7 cellular contexts compared by ENCODE assay signal in genomic region chr2:224357098-224357901, GRCh38. TPM values are rescaled to one million over a fixed set of nuclear protein-coding genes. Genes with fewer than 3 reads are reported as not detected.
DNase-seq lines count a peak whose midpoint lies in the region; ATAC-seq, FAIRE-seq and TF ChIP-seq lines count a peak whose summit lies in the region.

No MANE protein-coding gene starts in this region.

- FAIRE-seq in GM12892 (lab: Jason Lieb, UNC), result peak; percentile 91

- H3K36me3 Mint-ChIP-seq in T-cell, result no peaks in the 10 kb centered on the region

- DNase-seq in GM12892 (ENCODE audit: insufficient read length), result peak; percentile 25
- peak; percentile 47 for DNase-seq in HFF-Myc (ENCODE audit: extremely low read depth, low read depth)
- DNase-seq in NB4 (ENCODE audit: low read depth), result peak; percentile 80
- DNase-seq in T-cell, result peak in 31 of 34 experiments; percentile 9 to 61 (median 36)
- peak; percentile 77 for DNase-seq in astrocyte of the hippocampus (ENCODE audit: low read depth, low spot score)
- peak; percentile 47 for DNase-seq in iPS DF 6.9 (ENCODE audit: low read depth, low spot score)
- peak; percentile 19 to 42 (median 22) for DNase-seq in stimulated activated CD4-positive, alpha-beta T cell treated with anti-CD3 and anti-CD28 coated beads, Interleukin-1b, Interleukin-23, amount 100 ng/mL, for 24 hours (ENCODE audit: low read depth in 4 of 4, low spot score in 1 of 4)

- peaks cover 9 to 14% of the 10 kb centered on the region in 2 donors for H3K27me3 Mint-ChIP-seq in T-cell

- TF ChIP-seq POLR2A in GM12892 (IDR thresholded peaks at IDR 0.05; ENCODE audit: low read depth, low read length), result no peak
- TF ChIP-seq POLR2A in NB4 (IDR thresholded peaks at IDR 0.05; ENCODE audit: extremely low read depth, insufficient read length), result no peak

- H3K9me3 ChIP-seq in iPS DF 6.9 (ENCODE audit: control insufficient read depth, insufficient read depth, low read length), result no peaks in the 10 kb centered on the region

- H3K9me3 Mint-ChIP-seq in T-cell, result no peaks in the 10 kb centered on the region

- POLR2A ChIA-PET in T-cell (lab: Charles Lee), result interaction anchor here in 1 of 2 donors (0.6 kb wide), 1 partner anchor 364 kb away, joined by 3 read pairs; no protein-coding TSS in a partner anchor

- no peaks in the 10 kb centered on the region for H3K27me3 ChIP-seq in iPS DF 6.9 (ENCODE audit: control insufficient read depth, insufficient read depth, low read length)

- no CpG with 5 or more reads among the region's 8 CpGs for WGBS in iPS DF 6.9 (ENCODE audit: insufficient coverage, insufficient read length)

- peak; percentile 63 for TF ChIP-seq CTCF in HFF-Myc (IDR thresholded peaks at IDR 0.05; ENCODE audit: low read depth, low read length, missing control alignments)
- peak; percentile 49 for TF ChIP-seq CTCF in NB4 (IDR thresholded peaks at IDR 0.05; ENCODE audit: low read depth, low read length)

- H3K4me3 Mint-ChIP-seq in T-cell, result no peak overlapping the region

- H3K4me1 Mint-ChIP-seq in T-cell, result no peaks in the 10 kb centered on the region

- peak in 3 of 4 experiments; percentile 61 to 68 (median 62) for ATAC-seq in T-cell (replicated peaks in 1 of 4)

- CTCF ChIA-PET in T-cell (lab: Charles Lee), result interaction anchor here (0.6 to 3.0 kb wide), 8 partner anchors 12 to 295 kb away, joined by 3 to 15 read pairs (median 4); no protein-coding TSS in a partner anchor

- no peak overlapping the region for H3K27ac Mint-ChIP-seq in T-cell

- no peaks in the 10 kb centered on the region for H3K4me1 ChIP-seq in iPS DF 6.9 (ENCODE audit: control insufficient read depth, insufficient read depth, low read length)

- no peak overlapping the region for H3K27ac ChIP-seq in iPS DF 6.9 (ENCODE audit: low read length)

- H3K4me3 ChIP-seq in HFF-Myc (replicated peaks; ENCODE audit: low read depth, low read length), result no peak overlapping the region
- H3K4me3 ChIP-seq in NB4 (ENCODE audit: low read depth, low read length), result no peak overlapping the region
- H3K4me3 ChIP-seq in iPS DF 6.9 (ENCODE audit: low read length), result no peak overlapping the region

- no peaks in the 10 kb centered on the region for H3K36me3 ChIP-seq in iPS DF 6.9 (ENCODE audit: control insufficient read depth, insufficient read depth, low read length)

RNA-seq across cellular contexts. Expression of gene FAM124B, which starts 44.6 kb away (rescaled TPM):
- not detected for polyA plus RNA-seq in GM12892 (2012; ENCODE audit: missing spikeins)
- 1 to 10 TPM in 2 of 5 donors, under 1 TPM in 2, not detected in 1; 0.20 to 1.2 (median 0.76) TPM for total RNA-seq in T-cell

Comparison
In these comparisons a context has a peak if more than half of its experiments do, and no peak if none do; other contexts are left out.
1. DNase-seq: peak in every context shown above with its lines; median percentile 80 in NB4; 77 in astrocyte of the hippocampus; 47 in HFF-Myc; 47 in iPS DF 6.9; 36 in T-cell; 25 in GM12892; 22 in stimulated activated CD4-positive, alpha-beta T cell treated with anti-CD3 and anti-CD28 coated beads, Interleukin-1b, Interleukin-23, amount 100 ng/mL, for 24 hours.